7 cellular contexts compared by ENCODE assay signal in the genomic region with DNA sequence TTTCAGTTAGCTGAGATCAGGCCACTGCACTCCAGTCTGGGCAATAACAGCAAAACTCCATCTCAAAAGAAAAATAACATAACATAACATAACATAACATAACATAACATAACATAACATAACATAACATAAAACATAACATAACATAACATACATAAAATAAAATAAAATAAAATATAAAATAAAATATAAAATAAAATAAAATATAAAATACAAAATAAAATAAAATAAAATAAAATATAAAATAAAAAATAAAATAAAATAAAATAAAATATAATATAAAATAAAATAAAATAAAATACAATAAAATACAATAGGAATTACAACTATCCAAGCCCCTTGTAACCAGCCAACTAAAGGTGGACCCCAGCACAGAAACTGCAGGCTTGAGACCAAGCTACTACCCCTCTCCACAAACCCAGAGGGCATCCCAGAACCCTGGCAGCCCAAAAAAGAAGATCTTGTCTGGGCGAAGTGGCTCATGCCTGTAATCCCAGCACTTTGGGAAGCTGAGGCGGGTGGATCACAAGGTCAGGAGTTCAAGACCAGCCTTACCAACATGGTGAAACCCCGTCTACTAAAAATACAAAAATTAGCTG. TPM values are rescaled to one million over a fixed set of nuclear protein-coding genes. Genes with fewer than 3 reads are reported as not detected.
DNase-seq lines count a peak whose midpoint lies in the region; ATAC-seq, FAIRE-seq and TF ChIP-seq lines count a peak whose summit lies in the region.
"Not testable (repeated sequence)": the region's sequence is repeated elsewhere in the genome, so short reads cannot be mapped to it uniquely, and the experiment has no call there.

No MANE protein-coding gene starts in this region.

- H3K36me3 Mint-ChIP-seq in WTC11, result peaks cover 48% of the 10 kb centered on the region
- H3K36me3 Mint-ChIP-seq in effector memory CD8-positive, alpha-beta T cell (ENCODE audit: insufficient read depth), result peaks cover 76% of the 10 kb centered on the region

- H3K4me1 ChIP-seq in pancreas, result not testable (repeated sequence)

- intact Hi-C loops in pancreas (cut with DNase I), result not testable (repeated sequence)

- not testable (repeated sequence) for H3K4me1 Mint-ChIP-seq in WTC11
- peaks cover 1 to 19% of the 10 kb centered on the region in 2 donors for H3K4me1 Mint-ChIP-seq in effector memory CD8-positive, alpha-beta T cell (ENCODE audit: low read depth in 2 of 2)

- peaks cover 0 to 34% (median 3%) of the 10 kb centered on the region in 3 donors for H3K36me3 ChIP-seq in pancreas

- H3K27ac ChIP-seq in pancreas, result not testable (repeated sequence)

- not testable (repeated sequence) for H3K27me3 ChIP-seq in pancreas

- peak; percentile 99 for FAIRE-seq in A204.1 (lab: Jason Lieb, UNC)
- peak; percentile 94 for FAIRE-seq in RCC 7860 (lab: Jason Lieb, UNC)
- peak; percentile 99 for FAIRE-seq in colon (lab: Jason Lieb, UNC)
- peak; percentile 99 for FAIRE-seq in frontal cortex (lab: Jason Lieb, UNC)
- FAIRE-seq in pancreas (lab: Jason Lieb, UNC), result peak; percentile 99

- not testable (repeated sequence) for H3K27me3 Mint-ChIP-seq in WTC11 (ENCODE audit: low read depth); effector memory CD8-positive, alpha-beta T cell

- CTCF ChIA-PET in WTC11 (lab: Charles Lee), result interaction anchor here (0.6 to 0.9 kb wide), 3 partner anchors 156 to 227 kb away, joined by 3 read pairs; no protein-coding TSS in a partner anchor

- not testable (repeated sequence) for H3K27ac Mint-ChIP-seq in WTC11
- H3K27ac Mint-ChIP-seq in effector memory CD8-positive, alpha-beta T cell, result peak overlapping the region; percentile 23 to 25

- H3K4me3 Mint-ChIP-seq in WTC11; effector memory CD8-positive, alpha-beta T cell: not testable (repeated sequence)

- H3K9me3 Mint-ChIP-seq in WTC11; effector memory CD8-positive, alpha-beta T cell: not testable (repeated sequence)

- 98 to 100% methylated on average over 3 of the region's 3 CpGs for WGBS in pancreas, 2 donors

- not testable (repeated sequence) for H3K4me3 ChIP-seq in pancreas

- not testable (repeated sequence) for TF ChIP-seq CTCF in WTC11 (IDR thresholded peaks at IDR 0.05); pancreas (IDR thresholded peaks at IDR 0.05)

- POLR2A ChIA-PET in WTC11 (lab: Charles Lee), result not testable (repeated sequence)

- ATAC-seq in WTC11; effector memory CD8-positive, alpha-beta T cell (replicated peaks); pancreas: not testable (repeated sequence)

- not testable (repeated sequence) for H3K9me3 ChIP-seq in pancreas

- DNase-seq in RCC 7860 (ENCODE audit: low spot score); WTC11 (ENCODE audit: low spot score); effector memory CD8-positive, alpha-beta T cell; frontal cortex (ENCODE audit: low spot score in 2 of 2); pancreas: not testable (repeated sequence)

TF ChIP-seq in WTC11, 78 proteins besides CTCF, POLR2A, EP300 and RAD21:
- TF ChIP-seq HMGA2 (CRISPR knock-in tag; IDR thresholded peaks at IDR 0.05), result peak; percentile 99
TF ChIP-seq in WTC11: peak in this region for 1; not testable (repeated sequence) for 77.

RNA-seq across cellular contexts. Expression of gene ZNF708, which starts 22.2 kb away (rescaled TPM):
- total RNA-seq in WTC11 (2021) (27.2 to 34.9 TPM (median 30.1 TPM) in 3 replicates), frontal cortex (66.0 TPM), pancreas (10 to 100 TPM in 1 of 6 donors, 1 to 10 TPM in 5; 5.1 to 11.7 (median 7.7) TPM)
- polyA plus RNA-seq in pancreas, result 1 to 10 TPM; 5.1 to 5.2 TPM

RNA-seq across cellular contexts. Expression of gene ZNF738, which starts 51.8 kb away (rescaled TPM):
- total RNA-seq in WTC11 (2021), result 48.4 to 52.0 TPM (median 49.7 TPM) in 3 replicates
- total RNA-seq in frontal cortex, result 33.0 TPM
- 1 to 10 TPM; 1.4 to 5.0 (median 2.5) TPM for total RNA-seq in pancreas
- polyA plus RNA-seq in pancreas, result 1 to 10 TPM; 2.4 to 3.6 TPM
